Comparison of ENCODE assay signal across 17 cellular contexts in genomic region chr14:67391266-67391665, GRCh38. TPM values are rescaled to one million over a fixed set of nuclear protein-coding genes. Genes with fewer than 3 reads are reported as not detected.
DNase-seq lines count a peak whose midpoint lies in the region; ATAC-seq, FAIRE-seq and TF ChIP-seq lines count a peak whose summit lies in the region.
"Had no signal": no experiment of that assay in that cellular context is flagged by ENCODE, and none has a peak within 500 bp of the region (broad histone marks: within the 10 kb centered on the region; RNA-seq: fewer than 3 reads in every experiment).

No MANE protein-coding gene starts in this region.

- TF ChIP-seq RAD21 in HepG2 (CRISPR knock-in tag; IDR thresholded peaks at IDR 0.05): no peak

- H4K20me1 ChIP-seq in HepG2 (ENCODE audit: insufficient read depth, low read length): no peaks in the 10 kb centered on the region

- peaks cover 8% of the 10 kb centered on the region for H3K4me1 Mint-ChIP-seq in T-helper 17 cell
- peaks cover 0 to 23% (median 17%) of the 10 kb centered on the region in 7 donors for H3K4me1 Mint-ChIP-seq in naive thymus-derived CD4-positive, alpha-beta T cell

- H2AFZ ChIP-seq in HepG2 (ENCODE audit: low read length): no peak overlapping the region

- no peaks in the 10 kb centered on the region for H3K27me3 Mint-ChIP-seq in T-helper 17 cell
- H3K27me3 Mint-ChIP-seq in naive thymus-derived CD4-positive, alpha-beta T cell: no peaks in the 10 kb centered on the region

- ATAC-seq in HepG2 (peak; percentile 4; the same call in 2 of the 3 replicates), right lobe of liver (no peak), T-helper 17 cell (peak; percentile 40), HG02798 (IDR thresholded peaks at IDR 0.05; ENCODE audit: poor library complexity, unreplicated experiment) (no peak)
- ATAC-seq in naive thymus-derived CD4-positive, alpha-beta T cell: peak; percentile 36

- TF ChIP-seq CTCF in HepG2 (CRISPR knock-in tag; IDR thresholded peaks at IDR 0.05) (no peak), right lobe of liver (IDR thresholded peaks at IDR 0.05) (no peak)

- no peaks in the 10 kb centered on the region for H3K79me2 ChIP-seq in HepG2 (ENCODE audit: insufficient read depth, low read length)

- peak overlapping the region; percentile 41 for H3K27ac Mint-ChIP-seq in T-helper 17 cell
- peak overlapping the region in 2 of 9 donors; percentile 46 to 63 for H3K27ac Mint-ChIP-seq in naive thymus-derived CD4-positive, alpha-beta T cell
- H3K27ac Mint-ChIP-seq: CD14-positive monocyte had no signal

- in situ Hi-C loops in HepG2 (cut with HindIII; ENCODE audit: extremely low pct_ligation_motif_present, low pct_unique_long_range_greater_than_20kb): no loop called here
- in situ Hi-C loops in G401 (cut with HindIII; ENCODE audit: low sequenced_read_pairs): no loop called here

- no peak overlapping the region for H3K27ac ChIP-seq in HepG2 (ENCODE audit: extremely low read length, insufficient read depth, low read length)
- H3K27ac ChIP-seq in right lobe of liver: no peak overlapping the region
- no peak overlapping the region for H3K27ac ChIP-seq in naive thymus-derived CD4-positive, alpha-beta T cell (ENCODE audit: low read depth, low read length)
- H3K27ac ChIP-seq: A549, Peyer's patch had no signal

- POLR2A ChIA-PET in HepG2 (lab: Yijun Ruan, JAX): no interaction called here
- POLR2A ChIA-PET in naive thymus-derived CD4-positive, alpha-beta T cell (lab: Charles Lee): no interaction called here

- no TSS peak for BruUV-seq in HepG2 (replicated peaks; lab: Mats Ljungman, UMichigan)

- TF ChIP-seq EP300 in HepG2 (IDR thresholded peaks at IDR 0.05; ENCODE audit: low read depth in 2 of 2, low read length in 2 of 2): no peak
- no peak for TF ChIP-seq EP300 in HepG2 (CRISPR knock-in tag; IDR thresholded peaks at IDR 0.05; ENCODE audit: borderline replicate concordance)

- H3K9me3 Mint-ChIP-seq in naive thymus-derived CD4-positive, alpha-beta T cell: no peaks in the 10 kb centered on the region
- H3K9me3 Mint-ChIP-seq: CD14-positive monocyte had no signal

- TF ChIP-seq POLR2A in HepG2 (IDR thresholded peaks at IDR 0.05; ENCODE audit: insufficient read depth in 1 of 2, low read depth in 2 of 2, low read length in 2 of 2): no peak
- TF ChIP-seq POLR2A in right lobe of liver (IDR thresholded peaks at IDR 0.05): no peak

- H3K27me3 ChIP-seq in HepG2 (ENCODE audit: control insufficient read depth in 1 of 2, insufficient read depth in 2 of 2, low read length in 2 of 2): no peaks in the 10 kb centered on the region; a peak in 1 of 5 replicates
- no peaks in the 10 kb centered on the region for H3K27me3 ChIP-seq in right lobe of liver
- H3K27me3 ChIP-seq in naive thymus-derived CD4-positive, alpha-beta T cell (ENCODE audit: control insufficient read depth in 2 of 2, insufficient read depth in 2 of 2, low read length in 2 of 2): no peaks in the 10 kb centered on the region
- H3K27me3 ChIP-seq: Peyer's patch had no signal

- H3K9ac ChIP-seq in HepG2 (ENCODE audit: insufficient read depth, low read depth, low read length): no peak overlapping the region

- FAIRE-seq in HepG2 (lab: Jason Lieb, UNC): no peak
- FAIRE-seq: A549, D721Med had no signal

- DNase-seq in HepG2 (ENCODE audit: low spot score): no peak
- DNase-seq in right lobe of liver: no peak
- no peak for DNase-seq in T-helper 17 cell
- peak in 5 of 9 donors; percentile 4 to 21 (median 8) for DNase-seq in naive thymus-derived CD4-positive, alpha-beta T cell
- DNase-seq in DMS153 (lab: John Stamatoyannopoulos, UW): no peak
- DNase-seq in G401 (ENCODE audit: low spot score): no peak
- no peak for DNase-seq in activated gamma-delta T cell (lab: John Stamatoyannopoulos, UW)
- DNase-seq: Kasumi-1, NCI-H187 treated with DMSO at 0.1 percent for 48 hours, NCI-H2171 treated with DMSO at 0.1 percent for 48 hours, Peyer's patch, SHP77 treated with DMSO at 0.1 percent for 48 hours had no signal

- intact Hi-C loops in HepG2 (cut with micrococcal nuclease; ENCODE audit: unreplicated experiment): no loop called here
- intact Hi-C loops in right lobe of liver (cut with DNase I): no loop called here
- intact Hi-C loops in naive thymus-derived CD4-positive, alpha-beta T cell (cut with micrococcal nuclease): no loop called here

- CTCF ChIA-PET in HepG2 (lab: Yijun Ruan, JAX; ENCODE audit: low intra/inter-chr PET ratio, low total read pairs): no interaction called here
- CTCF ChIA-PET in naive thymus-derived CD4-positive, alpha-beta T cell (lab: Charles Lee): interaction anchor here (0.9 kb wide), 1 partner anchor 8 kb away, joined by 3 read pairs; no protein-coding TSS in a partner anchor

- no peaks in the 10 kb centered on the region for H3K36me3 Mint-ChIP-seq in T-helper 17 cell (ENCODE audit: low read depth)
- H3K36me3 Mint-ChIP-seq in naive thymus-derived CD4-positive, alpha-beta T cell: peaks cover 0 to 19% (median 9%) of the 10 kb centered on the region in 5 donors

- no peak overlapping the region for H3K4me3 Mint-ChIP-seq in T-helper 17 cell
- H3K4me3 Mint-ChIP-seq in naive thymus-derived CD4-positive, alpha-beta T cell: peak overlapping the region in 4 of 10 donors; percentile 24 to 62 (median 37)
- H3K4me3 Mint-ChIP-seq: CD14-positive monocyte had no signal

- H3K4me3 ChIP-seq in HepG2 (replicated peaks in 1 of 3; ENCODE audit: insufficient read depth in 1 of 3, low read depth in 2 of 3, low read length in 3 of 3) (peak overlapping the region in 1 of 3 experiments; percentile 4; a peak in 1 of 6 replicates), right lobe of liver (no peak overlapping the region)
- H3K4me3 ChIP-seq in naive thymus-derived CD4-positive, alpha-beta T cell (ENCODE audit: low read length): no peak overlapping the region
- H3K4me3 ChIP-seq: A549, Peyer's patch had no signal

- peak overlapping the region; percentile 63 for H3K4me2 ChIP-seq in HepG2 (ENCODE audit: low read depth, low read length)
- H3K4me2 ChIP-seq: A549 had no signal

- H3K4me1 ChIP-seq in HepG2 (ENCODE audit: insufficient read depth, low read length) (peaks cover 52% of the 10 kb centered on the region), right lobe of liver (peaks cover 0 to 21% (median 6%) of the 10 kb centered on the region in 4 donors)
- no peaks in the 10 kb centered on the region for H3K4me1 ChIP-seq in naive thymus-derived CD4-positive, alpha-beta T cell (ENCODE audit: control insufficient read depth in 2 of 2, insufficient read depth in 2 of 2, low read length in 2 of 2)
- H3K4me1 ChIP-seq: A549, Peyer's patch had no signal

- no peaks in the 10 kb centered on the region for H3K36me3 ChIP-seq in HepG2 (replicated peaks in 1 of 2; ENCODE audit: control insufficient read depth in 1 of 2, insufficient read depth in 2 of 2, low read length in 2 of 2)
- peaks cover 0 to 2% (median 0%) of the 10 kb centered on the region in 4 donors for H3K36me3 ChIP-seq in right lobe of liver
- peaks cover 0 to under 1% (median 0%) of the 10 kb centered on the region in 3 experiments for H3K36me3 ChIP-seq in naive thymus-derived CD4-positive, alpha-beta T cell (ENCODE audit: control insufficient read depth in 2 of 3, insufficient read depth in 3 of 3, low read length in 3 of 3)

- H3K9me3 ChIP-seq in HepG2 (ENCODE audit: low read length) (no peaks in the 10 kb centered on the region), right lobe of liver (no peaks in the 10 kb centered on the region), T-helper 17 cell (ENCODE audit: control insufficient read depth, low read length, poor library complexity, severe bottlenecking) (no peaks in the 10 kb centered on the region)
- H3K9me3 ChIP-seq in naive thymus-derived CD4-positive, alpha-beta T cell (ENCODE audit: control insufficient read depth in 2 of 3, low read length in 3 of 3): no peaks in the 10 kb centered on the region
- H3K9me3 ChIP-seq: A549, Peyer's patch had no signal

- WGBS in HepG2 (ENCODE audit: low lambda C conversion rate): 15% methylated on average over 6 of the region's 6 CpGs
- WGBS in right lobe of liver (ENCODE audit: insufficient coverage, low coverage, low lambda C conversion rate, missing lambda C conversion rate): 62% methylated on average over 5 of the region's 6 CpGs

RNA-seq across cellular contexts. Expression of gene PLEK2, which starts 20.7 kb away (rescaled TPM):
- total RNA-seq in HepG2 (2016; rRNA removed; fragmentation: Illumina TruSeq; extraction: Trizol) (1.5 and 1.9 TPM in 2 replicates), right lobe of liver (10 to 100 TPM in 4 of 6 experiments, 1 to 10 TPM in 2; 8.3 to 16.2 (median 12.1) TPM), T-helper 17 cell (1 to 10 TPM; 1.7 to 2.1 TPM)
- not detected in 2 replicates for total RNA-seq in HepG2 (2016; cell fraction: cytosol; rRNA removed; fragmentation: Illumina TruSeq; extraction: Trizol; ENCODE audit: low read depth)
- 1.4 and 2.0 TPM in 2 replicates for total RNA-seq in HepG2 (2016; cell fraction: insoluble cytoplasmic fraction; rRNA removed; fragmentation: Illumina TruSeq; extraction: Trizol)
- total RNA-seq in HepG2 (2016; cell fraction: membrane; rRNA removed; fragmentation: Illumina TruSeq; extraction: Trizol): 0.65 and 0.77 TPM in 2 replicates
- total RNA-seq in HepG2 (2016; cell fraction: nucleus; rRNA removed; fragmentation: Illumina TruSeq; extraction: Trizol): 0.53 and 0.66 TPM in 2 replicates
- 0.26 and 0.51 TPM in 2 replicates for polyA plus RNA-seq in HepG2 (2011; rRNA removed)
- 0.12 and 0.54 TPM in 2 replicates for polyA plus RNA-seq in HepG2 (2011; cell fraction: cytosol; rRNA removed)
- 0.12 TPM in 1 of 2 replicates, not detected in the other for polyA plus RNA-seq in HepG2 (2011; cell fraction: nucleus; rRNA removed)
- 0.19 and 0.78 TPM in 2 replicates for polyA plus RNA-seq in HepG2 (2012)
- polyA plus RNA-seq in HepG2 (2016; cell fraction: cytosol; fragmentation: Illumina TruSeq; extraction: Trizol; ENCODE audit: low read depth): 0.18 and 0.21 TPM in 2 replicates
- polyA plus RNA-seq in HepG2 (2016; cell fraction: insoluble cytoplasmic fraction; fragmentation: Illumina TruSeq; extraction: Trizol; ENCODE audit: low read depth): 2.5 and 2.9 TPM in 2 replicates
- 0.47 and 0.62 TPM in 2 replicates for polyA plus RNA-seq in HepG2 (2016; cell fraction: membrane; fragmentation: Illumina TruSeq; extraction: Trizol; ENCODE audit: low read depth)
- 0.80 and 1.6 TPM in 2 replicates for polyA plus RNA-seq in HepG2 (2016; cell fraction: nucleus; fragmentation: Illumina TruSeq; extraction: Trizol; ENCODE audit: insufficient read depth, low read depth)
- 30.6 TPM in 1 of 2 replicates, not detected in the other for polyA minus RNA-seq in HepG2 (2011; rRNA and poly(A)+ RNA removed; ENCODE audit: low replicate concordance)
- 0.99 TPM in 1 of 2 replicates, not detected in the other for polyA minus RNA-seq in HepG2 (2011; cell fraction: cytosol; rRNA and poly(A)+ RNA removed)
- not detected in 2 replicates for polyA minus RNA-seq in HepG2 (2011; cell fraction: nucleus; rRNA and poly(A)+ RNA removed)
- total RNA-seq in naive thymus-derived CD4-positive, alpha-beta T cell: 1 to 10 TPM in 3 of 5 experiments, under 1 TPM in 2; 0.36 to 2.8 (median 1.5) TPM
- polyA plus RNA-seq in naive thymus-derived CD4-positive, alpha-beta T cell: 1 to 10 TPM; 4.1 to 5.4 TPM
- total RNA-seq in G401 (2014; rRNA removed; shearing (Covaris generic)): 0.80 and 1.3 TPM in 2 replicates
- total RNA-seq: H4 had no signal

RNA-seq across cellular contexts. Expression of gene EIF2S1, which starts 31.1 kb away (rescaled TPM):
- 246 and 389 TPM in 2 replicates for total RNA-seq in HepG2 (2016; rRNA removed; fragmentation: Illumina TruSeq; extraction: Trizol)
- 59.3 and 60.0 TPM in 2 replicates for total RNA-seq in HepG2 (2016; cell fraction: cytosol; rRNA removed; fragmentation: Illumina TruSeq; extraction: Trizol; ENCODE audit: low read depth)
- 252 and 396 TPM in 2 replicates for total RNA-seq in HepG2 (2016; cell fraction: insoluble cytoplasmic fraction; rRNA removed; fragmentation: Illumina TruSeq; extraction: Trizol)
- 74.9 and 81.0 TPM in 2 replicates for total RNA-seq in HepG2 (2016; cell fraction: membrane; rRNA removed; fragmentation: Illumina TruSeq; extraction: Trizol)
- 59.4 and 61.7 TPM in 2 replicates for total RNA-seq in HepG2 (2016; cell fraction: nucleus; rRNA removed; fragmentation: Illumina TruSeq; extraction: Trizol)
- 40.7 and 49.1 TPM in 2 replicates for polyA plus RNA-seq in HepG2 (2011; rRNA removed)
- 27.7 and 40.2 TPM in 2 replicates for polyA plus RNA-seq in HepG2 (2011; cell fraction: cytosol; rRNA removed)
- 9.8 and 13.1 TPM in 2 replicates for polyA plus RNA-seq in HepG2 (2011; cell fraction: nucleus; rRNA removed)
- 106 and 109 TPM in 2 replicates for polyA plus RNA-seq in HepG2 (2012)
- 54.1 and 56.5 TPM in 2 replicates for polyA plus RNA-seq in HepG2 (2016; cell fraction: cytosol; fragmentation: Illumina TruSeq; extraction: Trizol; ENCODE audit: low read depth)
- 301 and 323 TPM in 2 replicates for polyA plus RNA-seq in HepG2 (2016; cell fraction: insoluble cytoplasmic fraction; fragmentation: Illumina TruSeq; extraction: Trizol; ENCODE audit: low read depth)
- 52.2 and 52.4 TPM in 2 replicates for polyA plus RNA-seq in HepG2 (2016; cell fraction: membrane; fragmentation: Illumina TruSeq; extraction: Trizol; ENCODE audit: low read depth)
- polyA plus RNA-seq in HepG2 (2016; cell fraction: nucleus; fragmentation: Illumina TruSeq; extraction: Trizol; ENCODE audit: insufficient read depth, low read depth): 79.2 and 81.5 TPM in 2 replicates
- 11.1 and 67.7 TPM in 2 replicates for polyA minus RNA-seq in HepG2 (2011; rRNA and poly(A)+ RNA removed; ENCODE audit: low replicate concordance)
- polyA minus RNA-seq in HepG2 (2011; cell fraction: cytosol; rRNA and poly(A)+ RNA removed): 39.7 and 43.5 TPM in 2 replicates
- 23.6 and 30.6 TPM in 2 replicates for polyA minus RNA-seq in HepG2 (2011; cell fraction: nucleus; rRNA and poly(A)+ RNA removed)
- 10 to 100 TPM; 32.8 to 57.8 (median 50.4) TPM for total RNA-seq in right lobe of liver
- total RNA-seq in T-helper 17 cell: 10 to 100 TPM; 38.4 to 49.7 TPM
- total RNA-seq in naive thymus-derived CD4-positive, alpha-beta T cell: 100 to 1,000 TPM in 1 of 5 experiments, 10 to 100 TPM in 4; 41.4 to 115 (median 49.4) TPM
- polyA plus RNA-seq in naive thymus-derived CD4-positive, alpha-beta T cell: 100 to 1,000 TPM in 1 of 2 donors, 10 to 100 TPM in 1; 65.1 to 112 TPM
- 347 and 407 TPM in 2 replicates for total RNA-seq in G401 (2014; rRNA removed; shearing (Covaris generic))

RNA-seq across cellular contexts. Expression of gene ATP6V1D, which starts 31.7 kb away (rescaled TPM):
- total RNA-seq in HepG2 (2016; rRNA removed; fragmentation: Illumina TruSeq; extraction: Trizol) (53.9 and 70.9 TPM in 2 replicates), right lobe of liver (10 to 100 TPM; 20.4 to 37.4 (median 27.9) TPM), T-helper 17 cell (10 to 100 TPM; 41.0 to 47.4 TPM)
- 14.1 and 14.4 TPM in 2 replicates for total RNA-seq in HepG2 (2016; cell fraction: cytosol; rRNA removed; fragmentation: Illumina TruSeq; extraction: Trizol; ENCODE audit: low read depth)
- 56.3 and 81.7 TPM in 2 replicates for total RNA-seq in HepG2 (2016; cell fraction: insoluble cytoplasmic fraction; rRNA removed; fragmentation: Illumina TruSeq; extraction: Trizol)
- total RNA-seq in HepG2 (2016; cell fraction: membrane; rRNA removed; fragmentation: Illumina TruSeq; extraction: Trizol): 24.1 and 24.3 TPM in 2 replicates
- total RNA-seq in HepG2 (2016; cell fraction: nucleus; rRNA removed; fragmentation: Illumina TruSeq; extraction: Trizol): 38.4 and 39.1 TPM in 2 replicates
- 13.8 and 16.8 TPM in 2 replicates for polyA plus RNA-seq in HepG2 (2011; rRNA removed)
- polyA plus RNA-seq in HepG2 (2011; cell fraction: cytosol; rRNA removed): 8.5 and 12.6 TPM in 2 replicates
- 2.8 and 5.5 TPM in 2 replicates for polyA plus RNA-seq in HepG2 (2011; cell fraction: nucleus; rRNA removed)
- polyA plus RNA-seq in HepG2 (2012): 11.4 and 15.8 TPM in 2 replicates
- 8.2 and 12.5 TPM in 2 replicates for polyA plus RNA-seq in HepG2 (2016; cell fraction: cytosol; fragmentation: Illumina TruSeq; extraction: Trizol; ENCODE audit: low read depth)
- polyA plus RNA-seq in HepG2 (2016; cell fraction: insoluble cytoplasmic fraction; fragmentation: Illumina TruSeq; extraction: Trizol; ENCODE audit: low read depth): 59.2 and 77.2 TPM in 2 replicates
- 14.9 and 19.0 TPM in 2 replicates for polyA plus RNA-seq in HepG2 (2016; cell fraction: membrane; fragmentation: Illumina TruSeq; extraction: Trizol; ENCODE audit: low read depth)
- 26.0 and 30.8 TPM in 2 replicates for polyA plus RNA-seq in HepG2 (2016; cell fraction: nucleus; fragmentation: Illumina TruSeq; extraction: Trizol; ENCODE audit: insufficient read depth, low read depth)
- 12.2 and 45.3 TPM in 2 replicates for polyA minus RNA-seq in HepG2 (2011; rRNA and poly(A)+ RNA removed; ENCODE audit: low replicate concordance)
- polyA minus RNA-seq in HepG2 (2011; cell fraction: cytosol; rRNA and poly(A)+ RNA removed): 14.9 and 15.7 TPM in 2 replicates
- polyA minus RNA-seq in HepG2 (2011; cell fraction: nucleus; rRNA and poly(A)+ RNA removed): 31.9 and 39.3 TPM in 2 replicates
- total RNA-seq in naive thymus-derived CD4-positive, alpha-beta T cell: 10 to 100 TPM; 28.5 to 41.5 (median 33.4) TPM
- 10 to 100 TPM; 43.3 to 45.6 TPM for polyA plus RNA-seq in naive thymus-derived CD4-positive, alpha-beta T cell
- 158 and 168 TPM in 2 replicates for total RNA-seq in G401 (2014; rRNA removed; shearing (Covaris generic))

Comparison
In these comparisons a context has a peak if more than half of its experiments do, and no peak if none do; other contexts are left out.
1. ATAC-seq: peak in HepG2 (single experiment), T-helper 17 cell (single experiment) and naive thymus-derived CD4-positive, alpha-beta T cell (single experiment); none in right lobe of liver (0 of 4) and HG02798 (single experiment).
2. DNase-seq: peak in naive thymus-derived CD4-positive, alpha-beta T cell (5 of 9); none in HepG2 (single experiment), right lobe of liver (0 of 3), T-helper 17 cell (0 of 3), DMS153 (single experiment), G401 (single experiment) and activated gamma-delta T cell (single experiment).